ENCODE assay signal across 17 cellular contexts in the genomic region with DNA sequence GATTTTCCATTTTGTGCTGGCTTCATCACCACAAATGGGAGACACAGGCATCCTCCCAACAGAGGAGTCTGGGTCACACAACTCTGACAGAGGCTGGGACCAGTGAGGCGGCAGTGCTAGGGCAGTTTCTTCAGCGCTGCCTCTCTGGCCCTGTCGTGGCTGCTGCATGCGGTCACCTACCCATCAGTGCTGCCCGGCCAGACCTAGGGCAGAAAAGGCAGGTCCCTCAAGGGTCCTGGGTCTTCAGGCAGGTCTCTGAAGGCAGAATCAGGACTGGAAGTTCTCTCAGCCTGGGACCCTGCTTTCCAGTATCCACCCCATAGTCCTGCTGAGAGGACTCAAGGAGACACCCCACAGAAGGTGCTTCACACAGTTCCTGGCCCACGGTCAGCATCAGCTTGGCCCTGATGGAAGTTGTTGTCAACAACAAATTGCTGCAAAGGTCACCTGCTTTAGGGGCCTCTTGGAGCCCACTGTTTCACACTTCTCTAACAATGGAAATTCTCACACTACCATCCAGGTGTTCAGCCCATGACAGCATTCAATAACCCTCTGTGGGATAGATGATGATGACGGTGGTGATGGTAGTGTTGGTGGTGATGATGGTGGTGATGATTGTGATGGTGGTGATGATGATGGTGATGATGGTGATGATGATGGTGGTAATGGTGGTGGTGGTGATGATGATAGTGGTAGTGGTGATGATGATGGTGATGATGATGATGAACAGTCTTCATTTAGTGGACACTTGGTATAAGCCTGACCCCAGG.
DNase-seq lines count a peak whose midpoint lies in the region; ATAC-seq, FAIRE-seq and TF ChIP-seq lines count a peak whose summit lies in the region.
"Had no signal": no experiment of that assay in that cellular context is flagged by ENCODE, and none has a peak within 500 bp of the region (broad histone marks: within the 10 kb centered on the region; RNA-seq: fewer than 3 reads in every experiment).

No MANE protein-coding gene starts in this region.

- no peak overlapping the region for H4K91ac ChIP-seq in trophoblast cell (ENCODE audit: low read depth, low read length)

- POLR2A ChIA-PET in WTC11 (lab: Charles Lee), result no interaction called here

- no peaks in the 10 kb centered on the region for H3K36me3 ChIP-seq in trophoblast cell (ENCODE audit: control insufficient read depth in 1 of 2, insufficient read depth in 2 of 2, low read length in 2 of 2)

- H3K27ac ChIP-seq in trophoblast cell (ENCODE audit: low read depth, low read length), result no peak overlapping the region
- H3K27ac ChIP-seq: A549 had no signal

- no peak overlapping the region for H3K18ac ChIP-seq in trophoblast cell (ENCODE audit: low read length)

- no peak overlapping the region for H2BK120ac ChIP-seq in trophoblast cell (ENCODE audit: insufficient read depth, low read length, poor library complexity)

- no peak overlapping the region for H4K12ac ChIP-seq in trophoblast cell (ENCODE audit: low read depth, low read length)

- H2AK5ac ChIP-seq in trophoblast cell (ENCODE audit: low read length), result no peak overlapping the region

- no peak overlapping the region for H3K4ac ChIP-seq in trophoblast cell (ENCODE audit: low read depth, low read length)

- H3K79me2 ChIP-seq in trophoblast cell (ENCODE audit: control insufficient read depth, insufficient read depth, low read length, poor library complexity), result no peaks in the 10 kb centered on the region

- H2BK12ac ChIP-seq in trophoblast cell (ENCODE audit: low read length), result no peak overlapping the region

- peaks cover 12% of the 10 kb centered on the region for H3K9me3 ChIP-seq in trophoblast cell (ENCODE audit: insufficient read depth, low read depth, low read length)
- H3K9me3 ChIP-seq: A549 had no signal

- no peak overlapping the region for H2AFZ ChIP-seq in trophoblast cell (ENCODE audit: insufficient read depth, low read length, poor library complexity)
- H2AFZ ChIP-seq: GM23338 had no signal

- peaks cover 4% of the 10 kb centered on the region for H3K9me3 Mint-ChIP-seq in WTC11

- peak; percentile 40 for DNase-seq in activated CD8-positive, alpha-beta memory T cell treated with anti-CD3 and anti-CD28 coated beads for 24 hours
- DNase-seq in activated CD8-positive, alpha-beta memory T cell treated with anti-CD3 and anti-CD28 coated beads, Interleukin-2, amount 50 U/mL, for 4 hours, result no peak
- DNase-seq in D721Med (ENCODE audit: insufficient read length, low spot score) (peak; percentile 4), WTC11 (ENCODE audit: low spot score) (peak; percentile 7), trophoblast cell (no peak), activated gamma-delta T cell (lab: John Stamatoyannopoulos, UW) (no peak), dedifferentiated amniotic fluid mesenchymal stem cell (ENCODE audit: extremely low spot score) (no peak)
- DNase-seq: DMS79, Karpas-422, NCI-H1930, NCI-H2171 treated with DMSO at 0.1 percent for 48 hours, NCI-H774, SHP77 had no signal

- no peaks in the 10 kb centered on the region for H3K79me1 ChIP-seq in trophoblast cell (ENCODE audit: low read length)

- no peaks in the 10 kb centered on the region for H3K27me3 Mint-ChIP-seq in WTC11 (ENCODE audit: low read depth)

- no peak overlapping the region for H4K8ac ChIP-seq in trophoblast cell (ENCODE audit: low read depth, low read length)

- no peaks in the 10 kb centered on the region for H3K27me3 ChIP-seq in trophoblast cell (ENCODE audit: insufficient read depth, low read length)

- no peak overlapping the region for H3K27ac Mint-ChIP-seq in WTC11
- H3K27ac Mint-ChIP-seq: GM23338 had no signal

- H3K4me2 ChIP-seq in trophoblast cell (ENCODE audit: low read length), result no peak overlapping the region
- H3K4me2 ChIP-seq: A549, GM23338 had no signal

- peak overlapping the region; percentile 42 for H3K4me3 ChIP-seq in trophoblast cell (ENCODE audit: low read depth, low read length)
- H3K4me3 ChIP-seq: A549, GM23338 had no signal

- H3K9ac ChIP-seq in trophoblast cell (ENCODE audit: low read length), result no peak overlapping the region

- ATAC-seq in WTC11 (no peak), HG02588 (IDR thresholded peaks at IDR 0.05; ENCODE audit: unreplicated experiment) (no peak)
- ATAC-seq: A549, GM23338 had no signal

- FAIRE-seq in D721Med (lab: Jason Lieb, UNC), result no peak
- FAIRE-seq: A549, GM12891 had no signal

- H3K36me3 Mint-ChIP-seq in WTC11, result 0 out of 2 replicates have a peak, but pooled peaks cover under 1% of the 10 kb centered on the region

- CTCF ChIA-PET in WTC11 (lab: Charles Lee), result no interaction called here

- WGBS in trophoblast cell (ENCODE audit: extremely low coverage, insufficient coverage, insufficient read length), result no CpG with 5 or more reads among the region's 7 CpGs

- H3K4me1 ChIP-seq in trophoblast cell (ENCODE audit: control insufficient read depth in 1 of 2, insufficient read depth in 2 of 2, low read length in 2 of 2), result no peaks in the 10 kb centered on the region
- H3K4me1 ChIP-seq: A549 had no signal

- H3K23ac ChIP-seq in trophoblast cell (ENCODE audit: low read length), result no peak overlapping the region

- TF ChIP-seq CTCF in D721Med (IDR thresholded peaks at IDR 0.05; ENCODE audit: insufficient read depth, missing control alignments) (no peak), WTC11 (IDR thresholded peaks at IDR 0.05) (no peak)

- H2BK5ac ChIP-seq in trophoblast cell (ENCODE audit: low read depth, low read length, poor library complexity), result no peak overlapping the region

- H3K4me1 Mint-ChIP-seq in WTC11, result peaks cover 10% of the 10 kb centered on the region; the same call in 1 of the 2 replicates

- H3K14ac ChIP-seq in trophoblast cell (ENCODE audit: low read length), result no peak overlapping the region

- H3K4me3 Mint-ChIP-seq in WTC11, result no peak overlapping the region
- H3K4me3 Mint-ChIP-seq: GM23338 had no signal

TF ChIP-seq in WTC11, 78 proteins besides CTCF, POLR2A, EP300 and RAD21:
- no peak for TF ChIP-seq NR2C2 (CRISPR knock-in tag; IDR thresholded peaks at IDR 0.05)

Comparison
In these comparisons a context has a peak if more than half of its experiments do, and no peak if none do; other contexts are left out.
1. DNase-seq: peak in activated CD8-positive, alpha-beta memory T cell treated with anti-CD3 and anti-CD28 coated beads for 24 hours (single experiment), D721Med (single experiment) and WTC11 (single experiment); none in activated CD8-positive, alpha-beta memory T cell treated with anti-CD3 and anti-CD28 coated beads, Interleukin-2, amount 50 U/mL, for 4 hours (single experiment), trophoblast cell (0 of 2), activated gamma-delta T cell (single experiment) and dedifferentiated amniotic fluid mesenchymal stem cell (single experiment).